In the genomic region with DNA sequence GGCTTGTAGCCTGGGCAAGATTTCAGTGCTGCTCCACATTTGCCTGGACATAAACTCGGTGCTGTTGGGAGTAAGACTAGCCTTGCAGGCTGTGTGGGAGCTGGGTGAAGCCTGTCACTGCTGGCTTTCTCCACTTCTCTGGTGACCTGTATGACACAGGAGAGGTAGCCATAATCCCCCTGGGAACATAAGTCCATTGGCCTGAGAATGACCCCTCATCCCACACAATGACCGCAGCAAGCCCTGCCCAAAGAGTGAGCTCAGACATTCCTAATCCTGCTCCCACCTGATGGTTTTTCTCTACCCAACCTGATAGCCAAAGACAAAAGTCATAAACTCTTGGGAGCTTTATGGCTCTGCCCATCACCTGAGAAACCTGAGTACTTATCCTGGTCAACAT, we compare ENCODE assay signal across 27 cellular contexts.
"Had no signal": no experiment of that assay in that cellular context is flagged by ENCODE, and none has a peak within 500 bp of the region (broad histone marks: within the 10 kb centered on the region; RNA-seq: fewer than 3 reads in every experiment).

No MANE protein-coding gene starts in this region.

- H3K27me3 Mint-ChIP-seq: dendritic cell treated with granulocyte-macrophage colony-stimulating factor and Interleukin-4, amounts not matched to agents 40 ng/mL and 50 ng/mL, for 4 days; effector memory CD8-positive, alpha-beta T cell had no signal

- H3K36me3 ChIP-seq: colonic mucosa, gastroesophageal sphincter, heart left ventricle, left lung, lower lobe of right lung had no signal

- H2AFZ ChIP-seq: hepatocyte had no signal

- DNase-seq: colonic mucosa; cortex of kidney; effector CD8-positive, alpha-beta T cell; effector memory CD8-positive, alpha-beta T cell; erythroblast; foreskin keratinocyte; heart left ventricle; hypothalamus; immature natural killer cell; islet precursor cell; kidney; kidney glomerular epithelial cell; left colon; left lung; left ventricle myocardium superior; lower lobe of right lung; mesenchymal stem cell; mucosa of descending colon had no signal

- FAIRE-seq: endometrium, frontal cortex, kidney had no signal

- ATAC-seq: effector memory CD8-positive, alpha-beta T cell; esophagus mucosa; foreskin keratinocyte; gastroesophageal sphincter; heart left ventricle; left colon; left lung; left ventricle myocardium superior; lower lobe of right lung; mucosa of descending colon had no signal

- H3K4me3 ChIP-seq: colonic mucosa, gastroesophageal sphincter, heart left ventricle, hepatocyte, left lung, lower lobe of right lung, mucosa of descending colon had no signal

- H3K4me3 Mint-ChIP-seq: dendritic cell treated with granulocyte-macrophage colony-stimulating factor and Interleukin-4, amounts not matched to agents 40 ng/mL and 50 ng/mL, for 4 days; effector memory CD8-positive, alpha-beta T cell; endodermal cell; immature natural killer cell; mesothelial cell of epicardium had no signal

- H3K4me1 ChIP-seq: colonic mucosa, foreskin keratinocyte, gastroesophageal sphincter, heart left ventricle, left lung, lower lobe of right lung had no signal

- H3K4me1 Mint-ChIP-seq: immature natural killer cell, mesothelial cell of epicardium had no signal

- H3K79me2 ChIP-seq: hepatocyte had no signal

- H3K9me3 ChIP-seq: colonic mucosa, lower lobe of right lung, mucosa of descending colon had no signal

- H3K27me3 ChIP-seq: colonic mucosa, foreskin keratinocyte, gastroesophageal sphincter, heart left ventricle, hepatocyte, left lung had no signal

- H3K27ac Mint-ChIP-seq: dendritic cell treated with granulocyte-macrophage colony-stimulating factor and Interleukin-4, amounts not matched to agents 40 ng/mL and 50 ng/mL, for 4 days; effector memory CD8-positive, alpha-beta T cell; endodermal cell; immature natural killer cell; mesothelial cell of epicardium had no signal

- H3K4me2 ChIP-seq: hepatocyte had no signal

- H3K27ac ChIP-seq: colonic mucosa, epithelial cell of prostate, foreskin keratinocyte, gastroesophageal sphincter, heart left ventricle, hepatocyte, left lung, lower lobe of right lung had no signal

- H3K36me3 Mint-ChIP-seq: immature natural killer cell had no signal
